ENCODE assay signal across 1 cellular context in genomic region chr7:100382490-100382853, GRCh38. TPM values are rescaled to one million over a fixed set of nuclear protein-coding genes. Genes with fewer than 3 reads are reported as not detected.
"Had no signal": no experiment of that assay in that cellular context is flagged by ENCODE, and none has a peak within 500 bp of the region (broad histone marks: within the 10 kb centered on the region; RNA-seq: fewer than 3 reads in every experiment).

No MANE protein-coding gene starts in this region.

RNA-seq across cellular contexts. Expression of gene PILRA, which starts 9.2 kb away (rescaled TPM):
- total RNA-seq: dermis microvascular lymphatic vessel endothelial cell had no signal
